8 cellular contexts compared by ENCODE assay signal in the genomic region with DNA sequence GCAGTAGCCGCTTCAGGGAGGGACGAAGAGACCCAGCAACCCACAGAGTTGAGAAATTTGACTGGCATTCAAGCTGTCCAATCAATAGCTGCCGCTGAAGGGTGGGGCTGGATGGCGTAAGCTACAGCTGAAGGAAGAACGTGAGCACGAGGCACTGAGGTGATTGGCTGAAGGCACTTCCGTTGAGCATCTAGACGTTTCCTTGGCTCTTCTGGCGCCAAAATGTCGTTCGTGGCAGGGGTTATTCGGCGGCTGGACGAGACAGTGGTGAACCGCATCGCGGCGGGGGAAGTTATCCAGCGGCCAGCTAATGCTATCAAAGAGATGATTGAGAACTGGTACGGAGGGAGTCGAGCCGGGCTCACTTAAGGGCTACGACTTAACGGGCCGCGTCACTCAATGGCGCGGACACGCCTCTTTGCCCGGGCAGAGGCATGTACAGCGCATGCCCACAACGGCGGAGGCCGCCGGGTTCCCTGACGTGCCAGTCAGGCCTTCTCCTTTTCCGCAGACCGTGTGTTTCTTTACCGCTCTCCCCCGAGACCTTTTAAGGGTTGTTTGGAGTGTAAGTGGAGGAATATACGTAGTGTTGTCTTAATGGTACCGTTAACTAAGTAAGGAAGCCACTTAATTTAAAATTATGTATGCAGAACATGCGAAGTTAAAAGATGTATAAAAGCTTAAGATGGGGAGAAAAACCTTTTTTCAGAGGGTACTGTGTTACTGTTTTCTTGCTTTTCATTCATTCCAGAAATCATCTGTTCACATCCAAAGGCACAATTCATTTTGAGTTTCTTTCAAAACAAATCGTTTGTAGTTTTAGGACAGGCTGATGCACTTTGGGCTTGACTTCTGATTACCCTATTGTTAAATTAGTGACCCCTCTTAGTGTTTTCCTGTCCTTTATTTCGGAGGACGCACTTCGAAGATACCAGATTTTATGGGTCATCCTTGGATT. TPM values are rescaled to one million over a fixed set of nuclear protein-coding genes. Genes with fewer than 3 reads are reported as not detected.
A peak's percentile ranks its signal among the peaks of the same experiment; 100 is the strongest.
DNase-seq lines count a peak whose midpoint lies in the region; ATAC-seq and TF ChIP-seq lines count a peak whose summit lies in the region.

A gene (plus strand): TSS at position 193 of the 958 bp plus-strand sequence. CDS start 30 bp downstream, at position 223.

- H3K4me1 ChIP-seq in neutrophil (ENCODE audit: control insufficient read depth in 1 of 2, insufficient read depth in 1 of 2, low read depth in 1 of 2, low read length in 1 of 2): peaks cover 48 to 52% of the 10 kb centered on the region in 2 experiments

- no peaks in the 10 kb centered on the region for H3K9me3 Mint-ChIP-seq in Calu3 (ENCODE audit: low read depth, unreplicated experiment)

- H3K27me3 ChIP-seq in neutrophil: no peaks in the 10 kb centered on the region

- H3K4me3 ChIP-seq in foreskin fibroblast (ENCODE audit: low read depth in 1 of 2, low read length in 2 of 2) (peak within 1 kb of the TSS; percentile 86 to 95), neutrophil (ENCODE audit: low read depth in 1 of 2, low read length in 1 of 2) (peak within 1 kb of the TSS; percentile 78 to 83)

- H3K27ac ChIP-seq in KOPT-K1 (ENCODE audit: low read depth, low read length, poor library complexity, severe bottlenecking): peak within 1 kb of the TSS; percentile 95
- peak within 1 kb of the TSS; percentile 97 for H3K27ac ChIP-seq in neutrophil
- peak within 1 kb of the TSS; percentile 95 for H3K27ac ChIP-seq in temporal lobe (ENCODE audit: low read depth, low read length)

- H3K36me3 Mint-ChIP-seq in Calu3 (ENCODE audit: insufficient read depth, unreplicated experiment): peaks cover 29% of the 10 kb centered on the region

- no peak within 1 kb of the TSS for H3K27ac Mint-ChIP-seq in Calu3 (ENCODE audit: unreplicated experiment)

- TSS peak; percentile 84 for BruUV-seq in Calu3 (replicated peaks; lab: Mats Ljungman, UMichigan)

- TF ChIP-seq CTCF in Calu3 (IDR thresholded peaks at IDR 0.05; ENCODE audit: unreplicated experiment): no peak
- no peak for TF ChIP-seq CTCF in foreskin fibroblast (IDR thresholded peaks at IDR 0.05; ENCODE audit: low read depth, low read length)
- TF ChIP-seq CTCF in neutrophil (IDR thresholded peaks at IDR 0.05): no peak

- H3K36me3 ChIP-seq in KOPT-K1 (ENCODE audit: insufficient read depth, low read length) (peaks cover 70% of the 10 kb centered on the region), neutrophil (peaks cover 15% of the 10 kb centered on the region)

- peak; percentile 93 for ATAC-seq in GM21723 (IDR thresholded peaks at IDR 0.05; ENCODE audit: unreplicated experiment)

- DNase-seq in Calu3 (peak; percentile 98), foreskin fibroblast (peak; percentile 96 to 100), OCI-M2 (lab: John Stamatoyannopoulos, UW; ENCODE audit: unreplicated experiment) (no peak)
- DNase-seq in activated T-cell treated with anti-CD3 and anti-CD28 coated beads, Interleukin-2, amount 50 U/mL, for 48 hours: peak; percentile 98

- intact Hi-C loops in Calu3 (cut with micrococcal nuclease; ENCODE audit: unreplicated experiment): loop anchor here (2.0 kb wide), 1 partner anchor 219 kb away; no protein-coding TSS in a partner anchor

- H3K4me1 Mint-ChIP-seq in Calu3 (ENCODE audit: low read depth, unreplicated experiment): no peaks in the 10 kb centered on the region

- H3K9me3 ChIP-seq in KOPT-K1 (ENCODE audit: insufficient read depth, low read length, poor library complexity, severe bottlenecking): no peaks in the 10 kb centered on the region
- no peaks in the 10 kb centered on the region for H3K9me3 ChIP-seq in neutrophil

- H3K27me3 Mint-ChIP-seq in Calu3 (ENCODE audit: unreplicated experiment): no peaks in the 10 kb centered on the region

- CTCF ChIA-PET in Calu3 (lab: Charles Lee): interaction anchor here (1.3 to 1.6 kb wide), 2 partner anchors 13 to 35 kb away, joined by 4 to 10 read pairs; no protein-coding TSS in a partner anchor

- H3K4me3 Mint-ChIP-seq in Calu3 (ENCODE audit: low read depth, unreplicated experiment): no peak within 1 kb of the TSS

RNA-seq across cellular contexts. Expression of the gene that starts here (rescaled TPM):
- total RNA-seq in Calu3 (2022) (30.1 and 32.8 TPM in 2 replicates), temporal lobe (43.5 TPM)
